In the genomic region with DNA sequence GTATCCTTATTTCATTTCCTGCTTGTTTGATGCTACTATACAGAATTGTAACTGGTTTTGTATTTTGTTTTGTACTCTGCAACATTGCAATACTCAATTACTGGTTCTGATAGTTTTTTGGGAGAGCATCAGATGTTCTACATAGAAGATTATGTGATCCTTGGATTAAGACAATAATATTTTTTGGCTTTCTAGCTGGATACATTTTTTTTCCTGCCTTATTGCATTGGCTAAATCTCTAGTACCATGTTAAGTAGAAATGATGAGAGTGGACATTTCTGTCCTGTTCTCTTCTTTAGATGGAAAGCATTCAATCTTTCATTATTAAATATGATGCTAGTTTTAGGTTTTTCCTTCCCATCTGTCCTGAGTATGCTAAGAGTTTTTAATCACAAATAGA, we compare ENCODE assay signal across 2 cellular contexts.
A peak's percentile ranks its signal among the peaks of the same experiment; 100 is the strongest.
TF ChIP-seq lines count a peak whose summit lies in the region.

No MANE protein-coding gene starts in this region.

TF ChIP-seq in HEK293, 187 proteins besides CTCF, POLR2A, EP300 and RAD21 (continued from another document):
- TF ChIP-seq, protein P1, sequence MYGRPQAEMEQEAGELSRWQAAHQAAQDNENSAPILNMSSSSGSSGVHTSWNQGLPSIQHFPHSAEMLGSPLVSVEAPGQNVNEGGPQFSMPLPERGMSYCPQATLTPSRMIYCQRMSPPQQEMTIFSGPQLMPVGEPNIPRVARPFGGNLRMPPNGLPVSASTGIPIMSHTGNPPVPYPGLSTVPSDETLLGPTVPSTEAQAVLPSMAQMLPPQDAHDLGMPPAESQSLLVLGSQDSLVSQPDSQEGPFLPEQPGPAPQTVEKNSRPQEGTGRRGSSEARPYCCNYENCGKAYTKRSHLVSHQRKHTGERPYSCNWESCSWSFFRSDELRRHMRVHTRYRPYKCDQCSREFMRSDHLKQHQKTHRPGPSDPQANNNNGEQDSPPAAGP (tag by site-specific recombination; IDR thresholded peaks at IDR 0.05): no peak
- TF ChIP-seq ZNF561 (tag by site-specific recombination; IDR thresholded peaks at IDR 0.05; ENCODE audit: borderline replicate concordance): no peak
- no peak for TF ChIP-seq ZNF19 (tag by site-specific recombination; IDR thresholded peaks at IDR 0.05; ENCODE audit: low read depth)
- TF ChIP-seq, protein P2, sequence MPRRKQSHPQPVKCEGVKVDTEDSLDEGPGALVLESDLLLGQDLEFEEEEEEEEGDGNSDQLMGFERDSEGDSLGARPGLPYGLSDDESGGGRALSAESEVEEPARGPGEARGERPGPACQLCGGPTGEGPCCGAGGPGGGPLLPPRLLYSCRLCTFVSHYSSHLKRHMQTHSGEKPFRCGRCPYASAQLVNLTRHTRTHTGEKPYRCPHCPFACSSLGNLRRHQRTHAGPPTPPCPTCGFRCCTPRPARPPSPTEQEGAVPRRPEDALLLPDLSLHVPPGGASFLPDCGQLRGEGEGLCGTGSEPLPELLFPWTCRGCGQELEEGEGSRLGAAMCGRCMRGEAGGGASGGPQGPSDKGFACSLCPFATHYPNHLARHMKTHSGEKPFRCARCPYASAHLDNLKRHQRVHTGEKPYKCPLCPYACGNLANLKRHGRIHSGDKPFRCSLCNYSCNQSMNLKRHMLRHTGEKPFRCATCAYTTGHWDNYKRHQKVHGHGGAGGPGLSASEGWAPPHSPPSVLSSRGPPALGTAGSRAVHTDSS (tag by site-specific recombination; IDR thresholded peaks at IDR 0.05): no peak
TF ChIP-seq in HEK293: peak in this region for 1.

TF ChIP-seq in K562, 482 proteins besides CTCF, POLR2A, EP300 and RAD21:
- TF ChIP-seq, protein P3, sequence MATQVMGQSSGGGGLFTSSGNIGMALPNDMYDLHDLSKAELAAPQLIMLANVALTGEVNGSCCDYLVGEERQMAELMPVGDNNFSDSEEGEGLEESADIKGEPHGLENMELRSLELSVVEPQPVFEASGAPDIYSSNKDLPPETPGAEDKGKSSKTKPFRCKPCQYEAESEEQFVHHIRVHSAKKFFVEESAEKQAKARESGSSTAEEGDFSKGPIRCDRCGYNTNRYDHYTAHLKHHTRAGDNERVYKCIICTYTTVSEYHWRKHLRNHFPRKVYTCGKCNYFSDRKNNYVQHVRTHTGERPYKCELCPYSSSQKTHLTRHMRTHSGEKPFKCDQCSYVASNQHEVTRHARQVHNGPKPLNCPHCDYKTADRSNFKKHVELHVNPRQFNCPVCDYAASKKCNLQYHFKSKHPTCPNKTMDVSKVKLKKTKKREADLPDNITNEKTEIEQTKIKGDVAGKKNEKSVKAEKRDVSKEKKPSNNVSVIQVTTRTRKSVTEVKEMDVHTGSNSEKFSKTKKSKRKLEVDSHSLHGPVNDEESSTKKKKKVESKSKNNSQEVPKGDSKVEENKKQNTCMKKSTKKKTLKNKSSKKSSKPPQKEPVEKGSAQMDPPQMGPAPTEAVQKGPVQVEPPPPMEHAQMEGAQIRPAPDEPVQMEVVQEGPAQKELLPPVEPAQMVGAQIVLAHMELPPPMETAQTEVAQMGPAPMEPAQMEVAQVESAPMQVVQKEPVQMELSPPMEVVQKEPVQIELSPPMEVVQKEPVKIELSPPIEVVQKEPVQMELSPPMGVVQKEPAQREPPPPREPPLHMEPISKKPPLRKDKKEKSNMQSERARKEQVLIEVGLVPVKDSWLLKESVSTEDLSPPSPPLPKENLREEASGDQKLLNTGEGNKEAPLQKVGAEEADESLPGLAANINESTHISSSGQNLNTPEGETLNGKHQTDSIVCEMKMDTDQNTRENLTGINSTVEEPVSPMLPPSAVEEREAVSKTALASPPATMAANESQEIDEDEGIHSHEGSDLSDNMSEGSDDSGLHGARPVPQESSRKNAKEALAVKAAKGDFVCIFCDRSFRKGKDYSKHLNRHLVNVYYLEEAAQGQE (CRISPR knock-in tag; IDR thresholded peaks at IDR 0.05; ENCODE audit: low read depth): no peak
- TF ChIP-seq, protein P4, sequence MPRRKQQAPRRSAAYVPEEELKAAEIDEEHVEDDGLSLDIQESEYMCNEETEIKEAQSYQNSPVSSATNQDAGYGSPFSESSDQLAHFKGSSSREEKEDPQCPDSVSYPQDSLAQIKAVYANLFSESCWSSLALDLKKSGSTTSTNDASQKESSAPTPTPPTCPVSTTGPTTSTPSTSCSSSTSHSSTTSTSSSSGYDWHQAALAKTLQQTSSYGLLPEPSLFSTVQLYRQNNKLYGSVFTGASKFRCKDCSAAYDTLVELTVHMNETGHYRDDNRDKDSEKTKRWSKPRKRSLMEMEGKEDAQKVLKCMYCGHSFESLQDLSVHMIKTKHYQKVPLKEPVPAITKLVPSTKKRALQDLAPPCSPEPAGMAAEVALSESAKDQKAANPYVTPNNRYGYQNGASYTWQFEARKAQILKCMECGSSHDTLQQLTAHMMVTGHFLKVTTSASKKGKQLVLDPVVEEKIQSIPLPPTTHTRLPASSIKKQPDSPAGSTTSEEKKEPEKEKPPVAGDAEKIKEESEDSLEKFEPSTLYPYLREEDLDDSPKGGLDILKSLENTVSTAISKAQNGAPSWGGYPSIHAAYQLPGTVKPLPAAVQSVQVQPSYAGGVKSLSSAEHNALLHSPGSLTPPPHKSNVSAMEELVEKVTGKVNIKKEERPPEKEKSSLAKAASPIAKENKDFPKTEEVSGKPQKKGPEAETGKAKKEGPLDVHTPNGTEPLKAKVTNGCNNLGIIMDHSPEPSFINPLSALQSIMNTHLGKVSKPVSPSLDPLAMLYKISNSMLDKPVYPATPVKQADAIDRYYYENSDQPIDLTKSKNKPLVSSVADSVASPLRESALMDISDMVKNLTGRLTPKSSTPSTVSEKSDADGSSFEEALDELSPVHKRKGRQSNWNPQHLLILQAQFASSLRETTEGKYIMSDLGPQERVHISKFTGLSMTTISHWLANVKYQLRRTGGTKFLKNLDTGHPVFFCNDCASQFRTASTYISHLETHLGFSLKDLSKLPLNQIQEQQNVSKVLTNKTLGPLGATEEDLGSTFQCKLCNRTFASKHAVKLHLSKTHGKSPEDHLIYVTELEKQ (CRISPR knock-in tag; IDR thresholded peaks at IDR 0.05): no peak
- TF ChIP-seq, protein P5, sequence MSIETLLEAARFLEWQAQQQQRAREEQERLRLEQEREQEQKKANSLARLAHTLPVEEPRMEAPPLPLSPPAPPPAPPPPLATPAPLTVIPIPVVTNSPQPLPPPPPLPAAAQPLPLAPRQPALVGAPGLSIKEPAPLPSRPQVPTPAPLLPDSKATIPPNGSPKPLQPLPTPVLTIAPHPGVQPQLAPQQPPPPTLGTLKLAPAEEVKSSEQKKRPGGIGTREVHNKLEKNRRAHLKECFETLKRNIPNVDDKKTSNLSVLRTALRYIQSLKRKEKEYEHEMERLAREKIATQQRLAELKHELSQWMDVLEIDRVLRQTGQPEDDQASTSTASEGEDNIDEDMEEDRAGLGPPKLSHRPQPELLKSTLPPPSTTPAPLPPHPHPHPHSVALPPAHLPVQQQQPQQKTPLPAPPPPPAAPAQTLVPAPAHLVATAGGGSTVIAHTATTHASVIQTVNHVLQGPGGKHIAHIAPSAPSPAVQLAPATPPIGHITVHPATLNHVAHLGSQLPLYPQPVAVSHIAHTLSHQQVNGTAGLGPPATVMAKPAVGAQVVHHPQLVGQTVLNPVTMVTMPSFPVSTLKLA (conservative IDR thresholded peaks at IDR 0.05): no peak
- peak; percentile 58 for TF ChIP-seq RBM25 (IDR thresholded peaks at IDR 0.05; ENCODE audit: low read depth, low read length, severe bottlenecking)
- no peak for TF ChIP-seq HDAC2 (IDR thresholded peaks at IDR 0.05)
- TF ChIP-seq SNRNP70 (optimal IDR thresholded peaks at IDR 0.05; ENCODE audit: low read depth, low read length): no peak
- TF ChIP-seq BRCA1 (IDR thresholded peaks at IDR 0.05): no peak
- TF ChIP-seq BRCA1 (CRISPR knock-in tag; IDR thresholded peaks at IDR 0.05): no peak
